In genomic region chr1:81848880-81849500, GRCh38 we compare ENCODE assay signal across 1 cellular context.
TF ChIP-seq lines count a peak whose summit lies in the region.

No MANE protein-coding gene starts in this region.

TF ChIP-seq in HepG2, 621 proteins besides CTCF, POLR2A, EP300 and RAD21 (continued from another document and continues in another):
- TF ChIP-seq ZNF609 (CRISPR knock-in tag; IDR thresholded peaks at IDR 0.05; ENCODE audit: borderline replicate concordance) (peak; percentile 86; the same call in 1 of the 2 replicates), ZBTB49 (CRISPR knock-in tag; IDR thresholded peaks at IDR 0.05; ENCODE audit: borderline replicate concordance) (no peak), TIGD3 (CRISPR knock-in tag; IDR thresholded peaks at IDR 0.05; ENCODE audit: borderline replicate concordance) (no peak), ZNF281 (CRISPR knock-in tag; IDR thresholded peaks at IDR 0.05; ENCODE audit: borderline replicate concordance) (no peak), ZSCAN25 (CRISPR knock-in tag; IDR thresholded peaks at IDR 0.05) (no peak), ARID3A (IDR thresholded peaks at IDR 0.05; ENCODE audit: low read depth, low read length) (peak; percentile 60; the same call in 1 of the 2 replicates), NCOR1 (IDR thresholded peaks at IDR 0.05; ENCODE audit: borderline replicate concordance, low read length) (peak; percentile 21; the same call in 1 of the 2 replicates), ZBTB14 (CRISPR knock-in tag; IDR thresholded peaks at IDR 0.05) (no peak), TFAP4 (IDR thresholded peaks at IDR 0.05; ENCODE audit: borderline replicate concordance, low read depth) (no peak), ZNF496 (CRISPR knock-in tag; IDR thresholded peaks at IDR 0.05; ENCODE audit: insufficient replicate concordance) (no peak), FOXC1 (CRISPR knock-in tag; IDR thresholded peaks at IDR 0.05; ENCODE audit: borderline replicate concordance) (no peak), ZNF720 (CRISPR knock-in tag; IDR thresholded peaks at IDR 0.05) (no peak), ZNF30 (CRISPR knock-in tag; IDR thresholded peaks at IDR 0.05) (no peak), PRDM4 (CRISPR knock-in tag; IDR thresholded peaks at IDR 0.05; ENCODE audit: borderline replicate concordance) (no peak), ARNTL (CRISPR knock-in tag; IDR thresholded peaks at IDR 0.05) (no peak), TCF7L2 (IDR thresholded peaks at IDR 0.05; ENCODE audit: low read depth, low read length) (0 out of 2 replicates have a peak, but pooled peaks have one; percentile 35), NFIC (IDR thresholded peaks at IDR 0.05; ENCODE audit: low read length) (peak; percentile 84; the same call in 1 of the 2 replicates), TAF15 (IDR thresholded peaks at IDR 0.05; ENCODE audit: low read depth, low read length, poor library complexity, severe bottlenecking) (no peak), TEAD2 (CRISPR knock-in tag; IDR thresholded peaks at IDR 0.05) (no peak), JDP2 (CRISPR knock-in tag; IDR thresholded peaks at IDR 0.05; ENCODE audit: borderline replicate concordance) (no peak), KAT8 (CRISPR knock-in tag; IDR thresholded peaks at IDR 0.05) (0 out of 2 replicates have a peak, but pooled peaks have one; percentile 22), POGZ (CRISPR knock-in tag; IDR thresholded peaks at IDR 0.05) (no peak), SMYD3 (CRISPR knock-in tag; IDR thresholded peaks at IDR 0.05) (no peak), GTF3A (CRISPR knock-in tag; conservative IDR thresholded peaks at IDR 0.05) (no peak), ATF5 (CRISPR knock-in tag; IDR thresholded peaks at IDR 0.05; ENCODE audit: low read depth) (no peak), SP5 (CRISPR knock-in tag; IDR thresholded peaks at IDR 0.05; ENCODE audit: borderline replicate concordance, low read depth) (peak; percentile 89), RCOR2 (CRISPR knock-in tag; IDR thresholded peaks at IDR 0.05) (0 out of 2 replicates have a peak, but pooled peaks have one; percentile 21), ISL2 (CRISPR knock-in tag; IDR thresholded peaks at IDR 0.05) (peak; percentile 96), MZF1 (CRISPR knock-in tag; IDR thresholded peaks at IDR 0.05; ENCODE audit: borderline replicate concordance) (no peak), NAIF1 (CRISPR knock-in tag; IDR thresholded peaks at IDR 0.05; ENCODE audit: borderline replicate concordance) (no peak), GLI4 (CRISPR knock-in tag; IDR thresholded peaks at IDR 0.05; ENCODE audit: borderline replicate concordance) (no peak), SATB2 (CRISPR knock-in tag; IDR thresholded peaks at IDR 0.05) (no peak), PITX1 (CRISPR knock-in tag; IDR thresholded peaks at IDR 0.05) (peak; percentile 85), EED (CRISPR knock-in tag; IDR thresholded peaks at IDR 0.05) (no peak), NPAS2 (CRISPR knock-in tag; IDR thresholded peaks at IDR 0.05; ENCODE audit: borderline replicate concordance) (no peak), ZNF556 (CRISPR knock-in tag; IDR thresholded peaks at IDR 0.05; ENCODE audit: borderline replicate concordance) (no peak), MXI1 (IDR thresholded peaks at IDR 0.05; ENCODE audit: borderline replicate concordance, low read depth, low read length) (no peak), STAT6 (CRISPR knock-in tag; IDR thresholded peaks at IDR 0.05; ENCODE audit: borderline replicate concordance) (no peak), KLF13 (CRISPR knock-in tag; IDR thresholded peaks at IDR 0.05) (no peak)
